ENCODE assay signal across 10 cellular contexts in genomic region chr21:35198004-35198403, GRCh38.
DNase-seq lines count a peak whose midpoint lies in the region; ATAC-seq and TF ChIP-seq lines count a peak whose summit lies in the region.
"Had no signal": no experiment of that assay in that cellular context is flagged by ENCODE, and none has a peak within 500 bp of the region (broad histone marks: within the 10 kb centered on the region; RNA-seq: fewer than 3 reads in every experiment).

No MANE protein-coding gene starts in this region.

- H3K4me3 ChIP-seq in left ventricle myocardium inferior (no peak overlapping the region), thoracic aorta (no peak overlapping the region), spleen (no peak overlapping the region)

- DNase-seq in activated T-cell treated with anti-CD3 and anti-CD28 coated beads, Interleukin-2, amount 50 U/mL, for 72 hours: no peak
- DNase-seq in activated T-cell treated with anti-CD3 and anti-CD28 coated beads for 4 hours: no peak
- DNase-seq in amniotic epithelial cell (ENCODE audit: low read depth): peak; percentile 83
- no peak for DNase-seq in left ventricle myocardium inferior
- DNase-seq in thoracic aorta (ENCODE audit: low spot score): no peak
- DNase-seq in spleen: no peak
- no peak for DNase-seq in NOMO-1 treated with dmso at 0.1 percent for 144 hours (lab: John Stamatoyannopoulos, UW; ENCODE audit: unreplicated experiment)
- DNase-seq: NCI-H1930 had no signal

- peak overlapping the region in 1 of 2 donors; percentile 60 for H3K4me3 Mint-ChIP-seq in activated T-cell treated with anti-CD3 and anti-CD28 coated beads, Interleukin-2, amount 50 U/mL, for 72 hours

- no peaks in the 10 kb centered on the region for H3K27me3 Mint-ChIP-seq in activated T-cell treated with anti-CD3 and anti-CD28 coated beads, Interleukin-2, amount 50 U/mL, for 72 hours (ENCODE audit: low read depth)

- ATAC-seq in activated T-cell treated with anti-CD3 and anti-CD28 coated beads, Interleukin-2, amount 50 U/mL, for 72 hours (replicated peaks in 1 of 2): no peak
- ATAC-seq in thoracic aorta (ENCODE audit: insufficient number of reproducible peaks, low FRiP score, low read depth): peak; percentile 50
- no peak for ATAC-seq in HG03095 (IDR thresholded peaks at IDR 0.05; ENCODE audit: unreplicated experiment)

- no peaks in the 10 kb centered on the region for H3K9me3 ChIP-seq in left ventricle myocardium inferior (replicated peaks)
- no peaks in the 10 kb centered on the region for H3K9me3 ChIP-seq in thoracic aorta
- H3K9me3 ChIP-seq in spleen: peaks cover 0 to 7% (median 0%) of the 10 kb centered on the region in 8 donors

- 55 to 75% (median 72%) methylated on average over 3 of the region's 3 CpGs for WGBS in spleen, 5 donors

- H3K36me3 Mint-ChIP-seq in activated T-cell treated with anti-CD3 and anti-CD28 coated beads, Interleukin-2, amount 50 U/mL, for 72 hours (ENCODE audit: insufficient read depth in 2 of 2): peaks cover 6 to 13% of the 10 kb centered on the region in 2 donors

- no peak for TF ChIP-seq POLR2A in spleen (IDR thresholded peaks at IDR 0.05)

- peaks cover 5% of the 10 kb centered on the region for H3K4me1 ChIP-seq in left ventricle myocardium inferior
- H3K4me1 ChIP-seq in thoracic aorta (ENCODE audit: control insufficient read depth in 1 of 2, low read depth in 2 of 2): peaks cover 7 to 11% of the 10 kb centered on the region in 2 donors
- H3K4me1 ChIP-seq in spleen: peaks cover 0 to 4% (median 0%) of the 10 kb centered on the region in 6 donors

- H3K27ac ChIP-seq in left ventricle myocardium inferior (replicated peaks) (peak overlapping the region; percentile 64), thoracic aorta (no peak overlapping the region), spleen (no peak overlapping the region)
- H3K27ac ChIP-seq: HL-60 had no signal

- H3K27me3 ChIP-seq in left ventricle myocardium inferior (ENCODE audit: low read depth) (no peaks in the 10 kb centered on the region), thoracic aorta (replicated peaks; ENCODE audit: insufficient read depth) (no peaks in the 10 kb centered on the region), spleen (replicated peaks in 1 of 7) (no peaks in the 10 kb centered on the region)

- peak overlapping the region; percentile 27 for H3K27ac Mint-ChIP-seq in activated T-cell treated with anti-CD3 and anti-CD28 coated beads, Interleukin-2, amount 50 U/mL, for 72 hours

- TF ChIP-seq CTCF in left ventricle myocardium inferior (IDR thresholded peaks at IDR 0.05; ENCODE audit: borderline replicate concordance) (no peak), thoracic aorta (IDR thresholded peaks at IDR 0.05) (no peak), spleen (IDR thresholded peaks at IDR 0.05 in 8 of 11, conservative IDR thresholded peaks at IDR 0.05 in 3 of 11) (no peak)

- H3K9me3 Mint-ChIP-seq in activated T-cell treated with anti-CD3 and anti-CD28 coated beads, Interleukin-2, amount 50 U/mL, for 72 hours: peaks cover 6 to 7% of the 10 kb centered on the region in 2 donors

- H3K4me1 Mint-ChIP-seq in activated T-cell treated with anti-CD3 and anti-CD28 coated beads, Interleukin-2, amount 50 U/mL, for 72 hours (ENCODE audit: low read depth): peaks cover 48% of the 10 kb centered on the region

- intact Hi-C loops in left ventricle myocardium inferior (cut with micrococcal nuclease): no loop called here
- intact Hi-C loops in spleen (cut with DNase I; ENCODE audit: low total_unique reads): no loop called here

- no peaks in the 10 kb centered on the region for H3K36me3 ChIP-seq in left ventricle myocardium inferior
- H3K36me3 ChIP-seq in thoracic aorta: no peaks in the 10 kb centered on the region
- H3K36me3 ChIP-seq in spleen: no peaks in the 10 kb centered on the region
